Comparison of ENCODE assay signal across 10 cellular contexts in the genomic region with DNA sequence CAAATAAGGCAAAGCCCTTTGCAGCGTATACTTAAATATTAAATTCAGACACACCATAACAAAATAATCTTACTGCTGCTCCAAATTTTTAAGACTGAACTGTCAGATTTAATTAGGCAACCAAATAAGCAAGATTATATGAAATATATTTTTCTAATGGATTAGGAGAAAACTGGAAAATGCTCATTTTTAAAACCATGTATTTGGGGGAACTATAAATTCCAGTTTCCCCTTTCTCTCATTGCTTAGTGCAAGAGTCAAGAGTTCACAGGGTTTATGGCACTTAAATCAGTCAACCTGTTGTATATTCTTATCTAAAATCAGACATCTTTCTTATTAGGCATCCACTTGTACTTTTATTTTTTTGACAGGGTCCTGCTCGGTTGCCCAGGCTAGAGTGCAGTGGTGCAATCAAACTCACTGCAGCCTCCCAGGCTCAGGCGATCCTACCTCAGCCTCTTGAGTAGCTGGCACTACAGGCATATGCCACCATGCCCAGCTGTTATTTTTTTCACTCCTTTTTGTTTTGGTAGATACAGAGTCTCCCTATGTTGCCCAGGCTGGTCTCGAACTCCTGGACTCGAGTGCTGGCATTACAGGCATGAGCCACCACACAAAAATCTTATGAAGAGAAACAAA. TPM values are rescaled to one million over a fixed set of nuclear protein-coding genes. Genes with fewer than 3 reads are reported as not detected.
DNase-seq lines count a peak whose midpoint lies in the region; ATAC-seq and TF ChIP-seq lines count a peak whose summit lies in the region.
"Had no signal": no experiment of that assay in that cellular context is flagged by ENCODE, and none has a peak within 500 bp of the region (broad histone marks: within the 10 kb centered on the region; RNA-seq: fewer than 3 reads in every experiment).

No MANE protein-coding gene starts in this region.

- H3K4me3 Mint-ChIP-seq in CD4-positive, alpha-beta memory T cell: peak overlapping the region in 7 of 8 donors; percentile 74 to 89 (median 85)
- peak overlapping the region; percentile 73 for H3K4me3 Mint-ChIP-seq in activated T-helper 1 cell treated with anti-CD3 and anti-CD28 coated beads, Interleukin-12 subunit alpha, Interleukin-12 subunit beta, Interleukin-2, Interleukin-4 antibody, amounts not matched to agents 30 ng/mL and 10 ng/mL and 1 ng/mL, durations not matched to agents 14 hours and 24 hours and 36 hours
- H3K4me3 Mint-ChIP-seq in naive thymus-derived CD8-positive, alpha-beta T cell: peak overlapping the region; percentile 79 to 99 (median 90)

- intact Hi-C loops in CD4-positive, alpha-beta memory T cell (cut with micrococcal nuclease): loop anchor here (2.0 kb wide), 1 partner anchor 57 kb away; no protein-coding TSS in a partner anchor
- intact Hi-C loops in activated T-helper 1 cell treated with anti-CD3 and anti-CD28 coated beads, Interleukin-12 subunit alpha, Interleukin-12 subunit beta, Interleukin-2, Interleukin-4 antibody, amounts not matched to agents 30 ng/mL and 10 ng/mL and 1 ng/mL, durations not matched to agents 14 hours and 24 hours and 36 hours (cut with micrococcal nuclease): loop anchor here (2.0 to 10.0 kb wide), 2 partner anchors 71 to 1301 kb away; a partner anchor contains a TSS

- ATAC-seq in naive thymus-derived CD8-positive, alpha-beta T cell: no peak
- ATAC-seq: upper lobe of right lung had no signal

- H3K4me3 ChIP-seq in CD4-positive, alpha-beta memory T cell (ENCODE audit: low read length in 2 of 2): peak overlapping the region; percentile 7 to 40
- H3K4me3 ChIP-seq in HUES64 (ENCODE audit: low read length) (no peak overlapping the region), hepatocyte (no peak overlapping the region)

- no peaks in the 10 kb centered on the region for H3K36me3 ChIP-seq in CD4-positive, alpha-beta memory T cell (ENCODE audit: insufficient read depth, low read length)
- peaks cover 4% of the 10 kb centered on the region; the same call in 1 of the 2 replicates for H3K36me3 ChIP-seq in HUES64 (ENCODE audit: insufficient read depth, low read length)
- H3K36me3 ChIP-seq in hepatocyte (replicated peaks; ENCODE audit: insufficient read depth, low read depth): no peaks in the 10 kb centered on the region
- H3K36me3 ChIP-seq: upper lobe of right lung had no signal

- peaks cover 50% of the 10 kb centered on the region for H3K4me1 ChIP-seq in CD4-positive, alpha-beta memory T cell (ENCODE audit: insufficient read depth, low read length)
- H3K4me1 ChIP-seq in HUES64 (ENCODE audit: insufficient read depth, low read length) (peaks cover 18% of the 10 kb centered on the region), hepatocyte (ENCODE audit: insufficient read depth) (peaks cover 16% of the 10 kb centered on the region)

- CTCF ChIA-PET in CD4-positive, alpha-beta memory T cell (lab: Charles Lee; ENCODE audit: partially characterized antibody): interaction anchor here (1.1 to 1.8 kb wide), 5 partner anchors 11 to 152 kb away, joined by 3 to 11 read pairs (median 5); no protein-coding TSS in a partner anchor

- H4K20me1 ChIP-seq in hepatocyte (ENCODE audit: insufficient read depth, poor library complexity, severe bottlenecking): peaks cover 43% of the 10 kb centered on the region

- POLR2A ChIA-PET in CD4-positive, alpha-beta memory T cell (lab: Charles Lee; ENCODE audit: partially characterized antibody): no interaction called here
- POLR2A ChIA-PET in naive thymus-derived CD8-positive, alpha-beta T cell (lab: Charles Lee): interaction anchor here (0.6 to 1.1 kb wide), 2 partner anchors 8 to 15 kb away, joined by 3 to 4 read pairs; no protein-coding TSS in a partner anchor

- no peak for TF ChIP-seq CTCF in hepatocyte (IDR thresholded peaks at IDR 0.05; ENCODE audit: poor library complexity)

- H3K9me3 Mint-ChIP-seq in CD4-positive, alpha-beta memory T cell: no peaks in the 10 kb centered on the region
- H3K9me3 Mint-ChIP-seq in activated T-helper 1 cell treated with anti-CD3 and anti-CD28 coated beads, Interleukin-12 subunit alpha, Interleukin-12 subunit beta, Interleukin-2, Interleukin-4 antibody, amounts not matched to agents 30 ng/mL and 10 ng/mL and 1 ng/mL, durations not matched to agents 14 hours and 24 hours and 36 hours: no peaks in the 10 kb centered on the region
- no peaks in the 10 kb centered on the region for H3K9me3 Mint-ChIP-seq in naive thymus-derived CD8-positive, alpha-beta T cell

- no peak overlapping the region for H3K9ac ChIP-seq in HUES64 (ENCODE audit: low read depth, low read length)

- peak overlapping the region; percentile 88 to 99 (median 98) for H3K27ac Mint-ChIP-seq in CD4-positive, alpha-beta memory T cell
- H3K27ac Mint-ChIP-seq in activated T-helper 1 cell treated with anti-CD3 and anti-CD28 coated beads, Interleukin-12 subunit alpha, Interleukin-12 subunit beta, Interleukin-2, Interleukin-4 antibody, amounts not matched to agents 30 ng/mL and 10 ng/mL and 1 ng/mL, durations not matched to agents 14 hours and 24 hours and 36 hours: peak overlapping the region; percentile 91
- H3K27ac Mint-ChIP-seq in naive thymus-derived CD8-positive, alpha-beta T cell: peak overlapping the region; percentile 85 to 100 (median 97)

- 89% methylated on average over 5 of the region's 5 CpGs for WGBS in HUES64
- WGBS in hepatocyte (ENCODE audit: low lambda C conversion rate, missing lambda C conversion rate): 81% methylated on average over 5 of the region's 5 CpGs

- no peak overlapping the region for H3K4me2 ChIP-seq in hepatocyte

- H3K36me3 Mint-ChIP-seq in CD4-positive, alpha-beta memory T cell: peaks cover 7 to 34% of the 10 kb centered on the region in 2 donors
- peaks cover 5% of the 10 kb centered on the region for H3K36me3 Mint-ChIP-seq in activated T-helper 1 cell treated with anti-CD3 and anti-CD28 coated beads, Interleukin-12 subunit alpha, Interleukin-12 subunit beta, Interleukin-2, Interleukin-4 antibody, amounts not matched to agents 30 ng/mL and 10 ng/mL and 1 ng/mL, durations not matched to agents 14 hours and 24 hours and 36 hours (ENCODE audit: low read depth)
- peaks cover 2 to 6% (median 4%) of the 10 kb centered on the region in 3 donors for H3K36me3 Mint-ChIP-seq in naive thymus-derived CD8-positive, alpha-beta T cell

- DNase-seq in CD4-positive, alpha-beta memory T cell: no peak
- no peak for DNase-seq in activated T-helper 1 cell treated with anti-CD3 and anti-CD28 coated beads, Interleukin-12 subunit alpha, Interleukin-12 subunit beta, Interleukin-2, Interleukin-4 antibody, amounts not matched to agents 30 ng/mL and 10 ng/mL and 1 ng/mL, durations not matched to agents 14 hours and 24 hours and 36 hours (ENCODE audit: low spot score)
- no peak for DNase-seq in naive thymus-derived CD8-positive, alpha-beta T cell
- DNase-seq in hepatocyte (ENCODE audit: low spot score): no peak
- no peak for DNase-seq in HuH-7.5 (ENCODE audit: low spot score)
- no peak for DNase-seq in stimulated activated naive CD4-positive, alpha-beta T cell (lab: John Stamatoyannopoulos, UW)
- DNase-seq: NCI-H1092, nucleus accumbens, upper lobe of right lung had no signal

- H3K79me2 ChIP-seq in hepatocyte: peaks cover 84% of the 10 kb centered on the region

- peaks cover 31 to 78% (median 51%) of the 10 kb centered on the region in 4 donors for H3K4me1 Mint-ChIP-seq in CD4-positive, alpha-beta memory T cell
- H3K4me1 Mint-ChIP-seq in activated T-helper 1 cell treated with anti-CD3 and anti-CD28 coated beads, Interleukin-12 subunit alpha, Interleukin-12 subunit beta, Interleukin-2, Interleukin-4 antibody, amounts not matched to agents 30 ng/mL and 10 ng/mL and 1 ng/mL, durations not matched to agents 14 hours and 24 hours and 36 hours (ENCODE audit: low read depth): peaks cover 67% of the 10 kb centered on the region
- H3K4me1 Mint-ChIP-seq in naive thymus-derived CD8-positive, alpha-beta T cell: peaks cover 22 to 72% (median 69%) of the 10 kb centered on the region in 4 donors

- H3K9me2 ChIP-seq in hepatocyte (replicated peaks; ENCODE audit: insufficient read depth): no peaks in the 10 kb centered on the region

- no peaks in the 10 kb centered on the region for H3K9me3 ChIP-seq in CD4-positive, alpha-beta memory T cell (ENCODE audit: control insufficient read depth in 1 of 2, low read length in 2 of 2)
- peaks cover 9% of the 10 kb centered on the region; the same call in 1 of the 2 replicates for H3K9me3 ChIP-seq in HUES64 (ENCODE audit: insufficient read depth, low read depth, low read length)
- H3K9me3 ChIP-seq in hepatocyte (ENCODE audit: low read depth): no peaks in the 10 kb centered on the region
- H3K9me3 ChIP-seq: upper lobe of right lung had no signal

- peak overlapping the region; percentile 94 for H3K27ac ChIP-seq in CD4-positive, alpha-beta memory T cell (ENCODE audit: low read depth, low read length)
- H3K27ac ChIP-seq in HUES64 (ENCODE audit: low read depth, low read length) (peak overlapping the region; percentile 17; the same call in 1 of the 2 replicates), hepatocyte (no peak overlapping the region)

- no peaks in the 10 kb centered on the region for H3K27me3 Mint-ChIP-seq in CD4-positive, alpha-beta memory T cell
- no peaks in the 10 kb centered on the region for H3K27me3 Mint-ChIP-seq in activated T-helper 1 cell treated with anti-CD3 and anti-CD28 coated beads, Interleukin-12 subunit alpha, Interleukin-12 subunit beta, Interleukin-2, Interleukin-4 antibody, amounts not matched to agents 30 ng/mL and 10 ng/mL and 1 ng/mL, durations not matched to agents 14 hours and 24 hours and 36 hours (ENCODE audit: insufficient read depth)
- no peaks in the 10 kb centered on the region for H3K27me3 Mint-ChIP-seq in naive thymus-derived CD8-positive, alpha-beta T cell

- no peak overlapping the region for H2AFZ ChIP-seq in hepatocyte

- H3K27me3 ChIP-seq in CD4-positive, alpha-beta memory T cell (ENCODE audit: insufficient read depth, low read length): no peaks in the 10 kb centered on the region
- H3K27me3 ChIP-seq in HUES64 (ENCODE audit: insufficient read depth, low read length) (no peaks in the 10 kb centered on the region), hepatocyte (no peaks in the 10 kb centered on the region)
- H3K27me3 ChIP-seq: upper lobe of right lung had no signal

RNA-seq across cellular contexts. Expression of a gene that starts 2.1 kb away (rescaled TPM):
- 100 to 1,000 TPM; 190 to 206 TPM for total RNA-seq in CD4-positive, alpha-beta memory T cell
- 10 to 100 TPM in 1 of 2 donors, 1 to 10 TPM in 1; 6.7 to 24.3 TPM for polyA plus RNA-seq in CD4-positive, alpha-beta memory T cell
- polyA plus RNA-seq in HUES64 (2013, experiment 1 of 2): 30.6 TPM
- polyA plus RNA-seq in HUES64 (2013, experiment 2 of 2): 31.4 TPM
- total RNA-seq in activated T-helper 1 cell treated with anti-CD3 and anti-CD28 coated beads, Interleukin-12 subunit alpha, Interleukin-12 subunit beta, Interleukin-2, Interleukin-4 antibody, amounts not matched to agents 30 ng/mL and 10 ng/mL and 1 ng/mL, durations not matched to agents 14 hours and 24 hours and 36 hours: 96.7 and 99.4 TPM in 2 replicates
- total RNA-seq in naive thymus-derived CD8-positive, alpha-beta T cell: 100 to 1,000 TPM; 206 to 208 TPM
- polyA plus RNA-seq in naive thymus-derived CD8-positive, alpha-beta T cell: 10 to 100 TPM; 13.1 to 16.6 (median 13.2) TPM
- 68.2 and 84.3 TPM in 2 replicates for total RNA-seq in hepatocyte
- polyA plus RNA-seq in hepatocyte: 32.6 and 37.3 TPM in 2 replicates

Comparison
In these comparisons a context has a peak if more than half of its experiments do, and no peak if none do; other contexts are left out.
1. H3K4me3 ChIP-seq: peak in CD4-positive, alpha-beta memory T cell (2 of 2); none in HUES64 (single experiment) and hepatocyte (single experiment).
2. Peak in every context shown above with its lines, with median percentiles within 50 percentile points of each other: H3K27ac Mint-ChIP-seq and H3K4me3 Mint-ChIP-seq.